Comparison of ENCODE assay signal across 29 cellular contexts in the genomic region with DNA sequence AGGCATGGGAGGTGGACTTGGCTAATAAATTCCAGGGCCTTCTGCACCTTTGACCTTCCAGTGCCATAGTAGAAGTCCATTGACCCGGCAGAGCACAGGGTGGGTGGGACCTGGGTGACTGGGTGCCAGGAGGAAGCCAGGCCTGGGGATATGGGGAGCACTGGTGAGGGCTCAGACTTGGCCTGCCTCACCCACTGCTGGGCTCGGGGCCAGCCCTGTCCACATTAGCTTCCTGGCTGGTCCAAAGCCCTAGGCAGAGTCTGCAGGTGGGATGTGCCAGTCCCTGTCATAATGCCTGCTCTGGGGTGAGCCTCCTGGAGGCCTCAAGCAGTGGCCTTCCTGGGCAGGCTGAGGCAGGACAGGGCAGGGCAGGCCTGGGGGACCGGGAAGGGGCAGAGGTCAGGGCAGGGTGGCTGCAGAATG. TPM values are rescaled to one million over a fixed set of nuclear protein-coding genes. Genes with fewer than 3 reads are reported as not detected.
"Had no signal": no experiment of that assay in that cellular context is flagged by ENCODE, and none has a peak within 500 bp of the region (broad histone marks: within the 10 kb centered on the region; RNA-seq: fewer than 3 reads in every experiment).

No MANE protein-coding gene starts in this region.

- H3K4me1 ChIP-seq: adrenal gland, left lung, psoas muscle, upper lobe of left lung had no signal

- H3K27me3 Mint-ChIP-seq: activated CD4-positive, alpha-beta T cell treated with anti-CD3 and anti-CD28 coated beads, Interleukin-2, amount 10 ng/mL, durations not matched to agents 24 days and 14 days; naive thymus-derived CD4-positive, alpha-beta T cell had no signal

- H3K36me3 ChIP-seq: adrenal gland, left lung, neural progenitor cell, thoracic aorta, upper lobe of left lung had no signal

- H3K27ac ChIP-seq: epithelial cell of prostate, left lung, neural progenitor cell, psoas muscle, thoracic aorta, upper lobe of left lung had no signal

- DNase-seq: activated CD4-positive, alpha-beta T cell treated with anti-CD3 and anti-CD28 coated beads, Interleukin-2, amount 10 ng/mL, durations not matched to agents 24 days and 14 days; activated gamma-delta T cell treated with Interleukin-2 at 50 U/mL for 16 hours; activated T-cell treated with anti-CD3 and anti-CD28 coated beads, Interleukin-2, amount 50 U/mL, for 72 hours; foreskin melanocyte; glutamatergic neuron; hippocampal formation; islet precursor cell; left lung; mucosa of descending colon; naive thymus-derived CD4-positive, alpha-beta T cell; psoas muscle; right cardiac atrium; small intestine; stimulated activated CD4-positive, alpha-beta T cell treated with anti-CD3 and anti-CD28 coated beads, Interleukin-4, amount 100 ng/mL, for 24 hours; T1000 had no signal

- H3K9me3 ChIP-seq: adrenal gland, left lung, mucosa of descending colon, psoas muscle, thoracic aorta, upper lobe of left lung had no signal

- H3K27ac Mint-ChIP-seq: activated CD4-positive, alpha-beta T cell treated with anti-CD3 and anti-CD28 coated beads, Interleukin-2, amount 10 ng/mL, durations not matched to agents 24 days and 14 days; activated T-cell treated with anti-CD3 and anti-CD28 coated beads, Interleukin-2, amount 50 U/mL, for 72 hours; naive thymus-derived CD4-positive, alpha-beta T cell; neural progenitor cell; stimulated activated effector memory CD8-positive, alpha-beta T cell treated with anti-CD3 and anti-CD28 coated beads, Interleukin-12 subunit alpha, Interleukin-12 subunit beta, amount 100 ng/mL, for 72 hours had no signal

- H3K27me3 ChIP-seq: adrenal gland, left lung, upper lobe of left lung had no signal

- H3K4me2 ChIP-seq: neural progenitor cell had no signal

- ATAC-seq: activated naive CD4-positive, alpha-beta T cell treated with anti-CD3 and anti-CD28 coated beads, Interleukin-2, amount 50 U/mL, for 72 hours; activated T-cell treated with anti-CD3 and anti-CD28 coated beads, Interleukin-2, amount 50 U/mL, for 72 hours; left lung; mucosa of descending colon; naive thymus-derived CD4-positive, alpha-beta T cell; psoas muscle; right cardiac atrium; stimulated activated effector memory CD8-positive, alpha-beta T cell treated with anti-CD3 and anti-CD28 coated beads, Interleukin-12 subunit alpha, Interleukin-12 subunit beta, amount 100 ng/mL, for 72 hours had no signal

- H3K4me3 ChIP-seq: adrenal gland, left lung, mucosa of descending colon, neural progenitor cell, psoas muscle, thoracic aorta, upper lobe of left lung had no signal

- H3K9me3 Mint-ChIP-seq: activated CD4-positive, alpha-beta T cell treated with anti-CD3 and anti-CD28 coated beads, Interleukin-2, amount 10 ng/mL, durations not matched to agents 24 days and 14 days; activated naive CD4-positive, alpha-beta T cell treated with anti-CD3 and anti-CD28 coated beads, Interleukin-2, amount 50 U/mL, for 72 hours; activated T-cell treated with anti-CD3 and anti-CD28 coated beads, Interleukin-2, amount 50 U/mL, for 72 hours; naive thymus-derived CD4-positive, alpha-beta T cell; stimulated activated effector memory CD8-positive, alpha-beta T cell treated with anti-CD3 and anti-CD28 coated beads, Interleukin-12 subunit alpha, Interleukin-12 subunit beta, amount 100 ng/mL, for 72 hours had no signal

- H3K4me1 Mint-ChIP-seq: activated CD4-positive, alpha-beta T cell treated with anti-CD3 and anti-CD28 coated beads, Interleukin-2, amount 10 ng/mL, durations not matched to agents 24 days and 14 days; stimulated activated effector memory CD8-positive, alpha-beta T cell treated with anti-CD3 and anti-CD28 coated beads, Interleukin-12 subunit alpha, Interleukin-12 subunit beta, amount 100 ng/mL, for 72 hours had no signal

- H3K9ac ChIP-seq: neural progenitor cell had no signal

- H3K4me3 Mint-ChIP-seq: activated CD4-positive, alpha-beta T cell treated with anti-CD3 and anti-CD28 coated beads, Interleukin-2, amount 10 ng/mL, durations not matched to agents 24 days and 14 days; activated T-cell treated with anti-CD3 and anti-CD28 coated beads, Interleukin-2, amount 50 U/mL, for 72 hours; naive thymus-derived CD4-positive, alpha-beta T cell; neural progenitor cell; stimulated activated effector memory CD8-positive, alpha-beta T cell treated with anti-CD3 and anti-CD28 coated beads, Interleukin-12 subunit alpha, Interleukin-12 subunit beta, amount 100 ng/mL, for 72 hours had no signal

- H2AFZ ChIP-seq: neural progenitor cell had no signal

RNA-seq across cellular contexts. Expression of gene CHRNB4, which starts 38.1 kb away (rescaled TPM):
- total RNA-seq: activated CD4-positive, alpha-beta T cell treated with anti-CD3 and anti-CD28 coated beads, Interleukin-2, amount 10 ng/mL, durations not matched to agents 24 days and 14 days; activated naive CD4-positive, alpha-beta T cell treated with anti-CD3 and anti-CD28 coated beads, Interleukin-2, amount 50 U/mL, for 72 hours; activated T-cell treated with anti-CD3 and anti-CD28 coated beads, Interleukin-2, amount 50 U/mL, for 72 hours; astrocyte; bronchial epithelial cell; dermis microvascular lymphatic vessel endothelial cell; fibroblast of lung; left lung; naive thymus-derived CD4-positive, alpha-beta T cell; osteocyte; psoas muscle; right cardiac atrium; T-helper 1 cell treated with Interleukin-12 subunit alpha and Interleukin-12 subunit beta and Interleukin-4 antibody, amounts not matched to agents 30 ng/mL and 1 ng/mL, for 36 hours; thoracic aorta; upper lobe of left lung had no signal
- polyA plus RNA-seq: fibroblast of lung; naive thymus-derived CD4-positive, alpha-beta T cell; psoas muscle; right cardiac atrium had no signal

RNA-seq across cellular contexts. Expression of gene CHRNA3, which starts 58.3 kb away (rescaled TPM):
- total RNA-seq: activated CD4-positive, alpha-beta T cell treated with anti-CD3 and anti-CD28 coated beads, Interleukin-2, amount 10 ng/mL, durations not matched to agents 24 days and 14 days; activated naive CD4-positive, alpha-beta T cell treated with anti-CD3 and anti-CD28 coated beads, Interleukin-2, amount 50 U/mL, for 72 hours; activated T-cell treated with anti-CD3 and anti-CD28 coated beads, Interleukin-2, amount 50 U/mL, for 72 hours; astrocyte; bronchial epithelial cell; chondrocyte; dermis microvascular lymphatic vessel endothelial cell; fibroblast of lung; naive thymus-derived CD4-positive, alpha-beta T cell; T-helper 1 cell treated with Interleukin-12 subunit alpha and Interleukin-12 subunit beta and Interleukin-4 antibody, amounts not matched to agents 30 ng/mL and 1 ng/mL, for 36 hours; thoracic aorta had no signal
- polyA plus RNA-seq: fibroblast of lung; naive thymus-derived CD4-positive, alpha-beta T cell had no signal
